In the genomic region with DNA sequence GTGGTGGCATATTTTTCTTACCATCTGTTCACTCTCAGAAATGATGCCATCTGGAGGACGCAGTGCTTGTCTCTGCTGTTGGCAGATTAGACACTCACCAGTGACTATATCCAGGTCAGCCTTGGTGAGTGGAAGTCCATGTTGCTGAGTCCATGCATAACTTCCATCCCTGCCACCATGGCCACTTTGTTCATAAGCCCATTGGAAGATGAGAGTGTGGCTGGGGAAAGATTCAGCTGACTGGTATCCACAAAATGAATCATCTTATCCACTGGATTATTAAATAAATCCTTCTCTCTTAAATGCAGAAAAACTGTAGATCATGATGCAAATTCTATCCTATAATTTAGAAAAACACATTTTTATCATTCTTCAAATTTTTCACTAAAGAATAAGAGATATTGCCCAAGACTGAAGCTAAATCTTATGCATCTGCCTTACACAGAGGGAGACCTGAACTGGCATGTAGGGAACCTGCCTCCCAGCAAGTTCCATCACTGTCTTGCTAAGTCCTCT, we compare ENCODE assay signal across 13 cellular contexts.
A peak's percentile ranks its signal among the peaks of the same experiment; 100 is the strongest.
DNase-seq lines count a peak whose midpoint lies in the region; ATAC-seq, FAIRE-seq and TF ChIP-seq lines count a peak whose summit lies in the region.
"Had no signal": no experiment of that assay in that cellular context is flagged by ENCODE, and none has a peak within 500 bp of the region (broad histone marks: within the 10 kb centered on the region; RNA-seq: fewer than 3 reads in every experiment).

No MANE protein-coding gene starts in this region.

- no TSS peak for BruUV-seq in HCT116 (replicated peaks; lab: Mats Ljungman, UMichigan)

- POLR2A ChIA-PET in A549 (lab: Yijun Ruan, JAX) = interaction anchor here (0.6 kb wide), 1 partner anchor 155 kb away, joined by 4 read pairs; no protein-coding TSS in a partner anchor
- POLR2A ChIA-PET in HCT116 (lab: Charles Lee) = no interaction called here

- peak; percentile 20; the same call in 1 of the 3 replicates for TF ChIP-seq CTCF in A549 (IDR thresholded peaks at IDR 0.05)
- TF ChIP-seq CTCF in HCT116 (IDR thresholded peaks at IDR 0.05 in 2 of 3, conservative IDR thresholded peaks at IDR 0.05 in 1 of 3; ENCODE audit: borderline replicate concordance in 1 of 3, insufficient read depth in 1 of 3, low read depth in 2 of 3, low read length in 2 of 3) = peak in 2 of 3 experiments; percentile 10 to 14; a peak in 1 of 6 replicates
- peak; percentile 59 for TF ChIP-seq CTCF in VCaP (conservative IDR thresholded peaks at IDR 0.05)
- no peak for TF ChIP-seq CTCF in foreskin fibroblast (IDR thresholded peaks at IDR 0.05; ENCODE audit: low read depth, low read length)
- TF ChIP-seq CTCF in gastrocnemius medialis (IDR thresholded peaks at IDR 0.05 in 4 of 5, conservative IDR thresholded peaks at IDR 0.05 in 1 of 5) = no peak

- H3K9ac ChIP-seq in HCT116 (ENCODE audit: low read length) = no peak overlapping the region
- H3K9ac ChIP-seq: BLaER1 had no signal

- H3K4me1 ChIP-seq in A549 = no peaks in the 10 kb centered on the region; the same call in 2 of the 3 replicates
- H3K4me1 ChIP-seq in HCT116 (ENCODE audit: control insufficient read depth in 1 of 2, insufficient read depth in 2 of 2, low read length in 2 of 2) = no peaks in the 10 kb centered on the region
- no peaks in the 10 kb centered on the region for H3K4me1 ChIP-seq in gastrocnemius medialis

- H3K4me2 ChIP-seq in A549 (no peak overlapping the region), HCT116 (ENCODE audit: low read length) (no peak overlapping the region)

- TF ChIP-seq RAD21 in A549 (conservative IDR thresholded peaks at IDR 0.05 in 1 of 2, IDR thresholded peaks at IDR 0.05 in 1 of 2) (peak in 1 of 2 experiments; percentile 22; a peak in 1 of 5 replicates), HCT116 (IDR thresholded peaks at IDR 0.05; ENCODE audit: low read depth) (peak; percentile 35; the same call in 1 of the 2 replicates)

- H3K9me3 ChIP-seq in A549 (no peaks in the 10 kb centered on the region), HCT116 (ENCODE audit: control insufficient read depth in 1 of 2, insufficient read depth in 1 of 2, low read depth in 1 of 2, low read length in 2 of 2) (no peaks in the 10 kb centered on the region), gastrocnemius medialis (no peaks in the 10 kb centered on the region)
- H3K9me3 ChIP-seq: BLaER1 had no signal

- H4K20me1 ChIP-seq in HCT116 (ENCODE audit: insufficient read depth) = no peaks in the 10 kb centered on the region
- H4K20me1 ChIP-seq: BLaER1 had no signal

- no peak for TF ChIP-seq EP300 in A549 (IDR thresholded peaks at IDR 0.05)

- no peak overlapping the region for H3K27ac ChIP-seq in A549
- H3K27ac ChIP-seq in HCT116 (ENCODE audit: low read depth, low read length) = no peak overlapping the region
- no peak overlapping the region for H3K27ac ChIP-seq in VCaP
- no peak overlapping the region for H3K27ac ChIP-seq in gastrocnemius medialis
- H3K27ac ChIP-seq: BLaER1, epithelial cell of prostate had no signal

- H3K36me3 ChIP-seq in HCT116 (ENCODE audit: control insufficient read depth in 1 of 2, insufficient read depth in 2 of 2, low read length in 2 of 2) (no peaks in the 10 kb centered on the region), gastrocnemius medialis (no peaks in the 10 kb centered on the region)
- H3K36me3 ChIP-seq: BLaER1 had no signal

- intact Hi-C loops in HCT116 (cut with micrococcal nuclease) = no loop called here
- intact Hi-C loops in gastrocnemius medialis (cut with DNase I; ENCODE audit: low total_unique reads) = no loop called here

- WGBS in A549 (ENCODE audit: missing lambda C conversion rate) = 37% methylated on average over 1 of the region's 1 CpG

- FAIRE-seq in A549 (lab: Jason Lieb, UNC) = no peak

- RAD21 ChIA-PET in HCT116 (lab: Charles Lee; ENCODE audit: low non-redundant PET in 1 of 2, low total read pairs in 2 of 2, uncharacterized antibody in 2 of 2, unreplicated experiment in 2 of 2) = no interaction called here

- no peaks in the 10 kb centered on the region for H3K79me2 ChIP-seq in HCT116 (ENCODE audit: insufficient read depth, low read length)

- no peaks in the 10 kb centered on the region for H3K9me2 ChIP-seq in HCT116 (ENCODE audit: insufficient read depth)

- 0 out of 6 replicates have a peak, but pooled peaks of 1 of the 2 experiments have one; percentile 35 for ATAC-seq in A549
- ATAC-seq in HCT116 = no peak
- ATAC-seq in GM18870 (IDR thresholded peaks at IDR 0.05; ENCODE audit: unreplicated experiment) = no peak
- no peak for ATAC-seq in gastrocnemius medialis

- TF ChIP-seq POLR2A in A549 (IDR thresholded peaks at IDR 0.05; ENCODE audit: low read length) = no peak
- TF ChIP-seq POLR2A in HCT116 (IDR thresholded peaks at IDR 0.05; ENCODE audit: borderline replicate concordance, extremely low read depth, insufficient read depth, insufficient read length) = no peak
- TF ChIP-seq POLR2A in gastrocnemius medialis (IDR thresholded peaks at IDR 0.05) = no peak

- in situ Hi-C loops in gastrocnemius medialis (cut with MboI; ENCODE audit: low sequenced_read_pairs in 4 of 4) = no loop called here

- H3K27me3 ChIP-seq in HCT116 (ENCODE audit: insufficient read depth, low read length) = no peaks in the 10 kb centered on the region
- no peaks in the 10 kb centered on the region for H3K27me3 ChIP-seq in gastrocnemius medialis
- H3K27me3 ChIP-seq: BLaER1 had no signal

- H3K4me3 ChIP-seq in A549 (no peak overlapping the region), HCT116 (replicated peaks in 1 of 2; ENCODE audit: low read depth in 1 of 2, low read length in 2 of 2) (no peak overlapping the region), foreskin fibroblast (ENCODE audit: low read depth in 1 of 2, low read length in 2 of 2) (no peak overlapping the region), gastrocnemius medialis (no peak overlapping the region)
- H3K4me3 ChIP-seq: BLaER1 had no signal

- DNase-seq in A549 (ENCODE audit: low read depth in 1 of 2, low spot score in 1 of 2) (peak in 1 of 2 experiments; percentile 9), HCT116 (ENCODE audit: low read depth, low spot score) (no peak), foreskin fibroblast (peak; percentile 81 to 86), NCI-H510A treated with DMSO at 0.1 percent for 48 hours (lab: John Stamatoyannopoulos, UW) (no peak), NCI-H187 treated with DMSO at 0.1 percent for 48 hours (lab: John Stamatoyannopoulos, UW) (no peak), gastrocnemius medialis (no peak)
- DNase-seq: activated CD4-positive, alpha-beta T cell treated with anti-CD3 and anti-CD28 coated beads, Interleukin-2, amount 50 U/mL, for 4 hours; activated gamma-delta T cell; posterior cingulate gyrus had no signal

- CTCF ChIA-PET in A549 (lab: Yijun Ruan, JAX) (interaction anchor here (0.6 to 1.9 kb wide), 8 partner anchors 38 to 933 kb away, joined by 3 to 8 read pairs (median 3); no protein-coding TSS in a partner anchor), HCT116 (lab: Charles Lee) (no interaction called here)

- no peak overlapping the region for H2AFZ ChIP-seq in HCT116 (ENCODE audit: low read depth, low read length, poor library complexity, severe bottlenecking)

TF ChIP-seq in A549, 52 proteins besides CTCF, POLR2A, EP300 and RAD21:
- TF ChIP-seq, protein P1, sequence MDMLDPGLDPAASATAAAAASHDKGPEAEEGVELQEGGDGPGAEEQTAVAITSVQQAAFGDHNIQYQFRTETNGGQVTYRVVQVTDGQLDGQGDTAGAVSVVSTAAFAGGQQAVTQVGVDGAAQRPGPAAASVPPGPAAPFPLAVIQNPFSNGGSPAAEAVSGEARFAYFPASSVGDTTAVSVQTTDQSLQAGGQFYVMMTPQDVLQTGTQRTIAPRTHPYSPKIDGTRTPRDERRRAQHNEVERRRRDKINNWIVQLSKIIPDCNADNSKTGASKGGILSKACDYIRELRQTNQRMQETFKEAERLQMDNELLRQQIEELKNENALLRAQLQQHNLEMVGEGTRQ (IDR thresholded peaks at IDR 0.05) = no peak
- TF ChIP-seq SMC3 (IDR thresholded peaks at IDR 0.05) = peak; percentile 40; the same call in 2 of the 3 replicates

TF ChIP-seq in HCT116, 20 proteins besides CTCF, POLR2A, EP300 and RAD21:
- TF ChIP-seq SRF (IDR thresholded peaks at IDR 0.05; ENCODE audit: low read depth) (no peak), FOSL1 (IDR thresholded peaks at IDR 0.05; ENCODE audit: low read depth) (no peak), SP1 (IDR thresholded peaks at IDR 0.05; ENCODE audit: low read depth) (no peak), ELF1 (IDR thresholded peaks at IDR 0.05; ENCODE audit: borderline replicate concordance, low read depth) (no peak), CBX3 (IDR thresholded peaks at IDR 0.05; ENCODE audit: low read depth) (no peak)
- TF ChIP-seq, protein P2, sequence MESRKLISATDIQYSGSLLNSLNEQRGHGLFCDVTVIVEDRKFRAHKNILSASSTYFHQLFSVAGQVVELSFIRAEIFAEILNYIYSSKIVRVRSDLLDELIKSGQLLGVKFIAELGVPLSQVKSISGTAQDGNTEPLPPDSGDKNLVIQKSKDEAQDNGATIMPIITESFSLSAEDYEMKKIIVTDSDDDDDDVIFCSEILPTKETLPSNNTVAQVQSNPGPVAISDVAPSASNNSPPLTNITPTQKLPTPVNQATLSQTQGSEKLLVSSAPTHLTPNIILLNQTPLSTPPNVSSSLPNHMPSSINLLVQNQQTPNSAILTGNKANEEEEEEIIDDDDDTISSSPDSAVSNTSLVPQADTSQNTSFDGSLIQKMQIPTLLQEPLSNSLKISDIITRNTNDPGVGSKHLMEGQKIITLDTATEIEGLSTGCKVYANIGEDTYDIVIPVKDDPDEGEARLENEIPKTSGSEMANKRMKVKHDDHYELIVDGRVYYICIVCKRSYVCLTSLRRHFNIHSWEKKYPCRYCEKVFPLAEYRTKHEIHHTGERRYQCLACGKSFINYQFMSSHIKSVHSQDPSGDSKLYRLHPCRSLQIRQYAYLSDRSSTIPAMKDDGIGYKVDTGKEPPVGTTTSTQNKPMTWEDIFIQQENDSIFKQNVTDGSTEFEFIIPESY (IDR thresholded peaks at IDR 0.05; ENCODE audit: extremely low read depth, insufficient replicate concordance, low read length) = no peak

Comparison
In these comparisons a context has a peak if more than half of its experiments do, and no peak if none do; other contexts are left out.
1. DNase-seq: peak in foreskin fibroblast (2 of 2); none in HCT116 (single experiment), NCI-H510A treated with DMSO at 0.1 percent for 48 hours (single experiment), NCI-H187 treated with DMSO at 0.1 percent for 48 hours (single experiment) and gastrocnemius medialis (0 of 2).
2. CTCF ChIP-seq: peak in A549 (single experiment), HCT116 (2 of 3) and VCaP (single experiment); none in foreskin fibroblast (single experiment) and gastrocnemius medialis (0 of 5).
3. Of the 6 proteins assayed by ChIP-seq in both A549 and HCT116: peak only in A549: none; only in HCT116: none; in both: CTCF; in neither: 4; mixed calls (peak in some experiments, not most) for 1.